In genomic region chr11:837189-837989, GRCh38 we compare ENCODE assay signal across 1 cellular context.
TF ChIP-seq lines count a peak whose summit lies in the region.

No MANE protein-coding gene starts in this region.

TF ChIP-seq in K562, 482 proteins besides CTCF, POLR2A, EP300 and RAD21 (continued from another document):
- peak; percentile 67 for TF ChIP-seq RBM22 (IDR thresholded peaks at IDR 0.05; ENCODE audit: low read depth, low read length, poor library complexity, severe bottlenecking)
- no peak for TF ChIP-seq ZNF431 (CRISPR knock-in tag; IDR thresholded peaks at IDR 0.05)
- TF ChIP-seq KAT2B (IDR thresholded peaks at IDR 0.05; ENCODE audit: low read depth, low read length): no peak
- TF ChIP-seq PCBP2 (IDR thresholded peaks at IDR 0.05; ENCODE audit: low read depth, low read length, poor library complexity, severe bottlenecking): no peak
- TF ChIP-seq CBFA2T2 (conservative IDR thresholded peaks at IDR 0.05): no peak
- TF ChIP-seq TBP (optimal IDR thresholded peaks at IDR 0.05; ENCODE audit: low read depth, low read length): no peak
- no peak for TF ChIP-seq ZNF311 (CRISPR knock-in tag; IDR thresholded peaks at IDR 0.05)
- TF ChIP-seq ZNF740 (CRISPR knock-in tag; IDR thresholded peaks at IDR 0.05): peak; percentile 97
- TF ChIP-seq ZNF740 (tag; IDR thresholded peaks at IDR 0.05): 0 out of 4 replicates have a peak, but pooled peaks of 1 of the 2 experiments have one; percentile 24
- no peak for TF ChIP-seq E2F3 (CRISPR knock-in tag; IDR thresholded peaks at IDR 0.05)
- TF ChIP-seq ZNF197 (CRISPR knock-in tag; IDR thresholded peaks at IDR 0.05; ENCODE audit: low read depth): no peak
- TF ChIP-seq HMGN3 (IDR thresholded peaks at IDR 0.05; ENCODE audit: borderline replicate concordance, extremely low read depth, insufficient read length, low read depth, low read length): peak; percentile 36
- TF ChIP-seq POLR2B (IDR thresholded peaks at IDR 0.05; ENCODE audit: low read depth, partially characterized antibody): peak; percentile 35
- no peak for TF ChIP-seq STAG1 (CRISPR knock-in tag; IDR thresholded peaks at IDR 0.05; ENCODE audit: borderline replicate concordance)
- TF ChIP-seq SP1 (CRISPR knock-in tag; IDR thresholded peaks at IDR 0.05): peak; percentile 49; the same call in 1 of the 2 replicates
- peak; percentile 95 for TF ChIP-seq ZBTB33 (CRISPR knock-in tag; IDR thresholded peaks at IDR 0.05)
- no peak for TF ChIP-seq ARID4B (CRISPR knock-in tag; IDR thresholded peaks at IDR 0.05)
- TF ChIP-seq TGIF2 (CRISPR knock-in tag; IDR thresholded peaks at IDR 0.05): no peak
- TF ChIP-seq MXD1 (CRISPR knock-in tag; IDR thresholded peaks at IDR 0.05; ENCODE audit: borderline replicate concordance, poor library complexity, severe bottlenecking): no peak
- TF ChIP-seq SPI1 (IDR thresholded peaks at IDR 0.05; ENCODE audit: borderline replicate concordance, low read depth, low read length): 0 out of 2 replicates have a peak, but pooled peaks have one; percentile 9
- no peak for TF ChIP-seq ZNF445 (CRISPR knock-in tag; IDR thresholded peaks at IDR 0.05; ENCODE audit: low read depth)
- TF ChIP-seq ZBTB26 (CRISPR knock-in tag; IDR thresholded peaks at IDR 0.05): no peak
- TF ChIP-seq FOXP4 (CRISPR knock-in tag; IDR thresholded peaks at IDR 0.05; ENCODE audit: borderline replicate concordance): no peak
- TF ChIP-seq MYNN (IDR thresholded peaks at IDR 0.05): no peak
- no peak for TF ChIP-seq MYNN (CRISPR knock-in tag; IDR thresholded peaks at IDR 0.05)
- peak; percentile 64 for TF ChIP-seq RBFOX2 (IDR thresholded peaks at IDR 0.05; ENCODE audit: low read depth, low read length)
- no peak for TF ChIP-seq PHF8 (IDR thresholded peaks at IDR 0.05; ENCODE audit: borderline replicate concordance, low read length)
- no peak for TF ChIP-seq ELF1 (tag; IDR thresholded peaks at IDR 0.05)
- TF ChIP-seq SRF (CRISPR knock-in tag; IDR thresholded peaks at IDR 0.05): no peak
- peak; percentile 95 for TF ChIP-seq ZBTB9 (CRISPR knock-in tag; IDR thresholded peaks at IDR 0.05)
